ENCODE assay signal across 1 cellular context in genomic region chr17:57444632-57445031, GRCh38.
TF ChIP-seq lines count a peak whose summit lies in the region.

No MANE protein-coding gene starts in this region.

TF ChIP-seq in A549, 52 proteins besides CTCF, POLR2A, EP300 and RAD21 (continued from another document):
- TF ChIP-seq HMGXB4 (CRISPR knock-in tag; IDR thresholded peaks at IDR 0.05; ENCODE audit: borderline replicate concordance) (no peak), KDM5A (IDR thresholded peaks at IDR 0.05) (no peak), FOXS1 (CRISPR knock-in tag; IDR thresholded peaks at IDR 0.05) (no peak), HOXB5 (CRISPR knock-in tag; IDR thresholded peaks at IDR 0.05) (no peak)
TF ChIP-seq in A549: peak in this region for 0.
